Comparison of ENCODE assay signal across 8 cellular contexts in the genomic region with DNA sequence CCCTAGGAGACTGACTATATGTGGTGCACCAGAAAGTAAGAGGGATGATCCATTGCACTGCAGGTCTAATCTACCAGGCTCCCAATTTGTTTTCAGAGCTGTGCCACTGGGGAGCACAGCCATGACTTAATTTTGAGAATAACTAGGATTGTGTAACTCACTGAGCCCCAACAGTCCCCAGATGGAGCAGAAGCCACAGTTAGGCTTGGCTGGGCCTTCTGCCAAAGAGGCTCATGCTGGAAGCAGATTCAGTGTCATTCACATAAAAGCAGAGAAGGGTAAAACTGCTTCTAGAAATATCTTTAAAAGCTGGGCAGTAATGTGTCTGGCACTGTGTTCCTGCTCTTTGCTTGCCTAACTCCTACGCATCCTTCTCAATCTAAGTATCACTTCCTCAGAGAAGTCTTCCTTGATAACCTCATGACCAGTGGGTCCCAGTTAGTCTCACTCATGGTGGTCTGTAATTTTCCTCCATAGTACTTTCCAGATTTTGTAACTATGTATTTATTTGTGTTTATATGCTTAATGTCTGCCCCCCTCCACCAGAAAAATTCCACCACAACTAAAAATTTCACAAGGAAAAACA. TPM values are rescaled to one million over a fixed set of nuclear protein-coding genes. Genes with fewer than 3 reads are reported as not detected.
DNase-seq lines count a peak whose midpoint lies in the region; ATAC-seq, FAIRE-seq and TF ChIP-seq lines count a peak whose summit lies in the region.

No MANE protein-coding gene starts in this region.

- peaks cover 11% of the 10 kb centered on the region for H3K79me2 ChIP-seq in GM12878 (ENCODE audit: control insufficient read depth, insufficient read depth, low read length)

- FAIRE-seq in GM12878 (lab: Jason Lieb, UNC): no peak

- H3K27me3 ChIP-seq in AG04450 (ENCODE audit: control insufficient read depth, insufficient read depth, low read length) (no peaks in the 10 kb centered on the region), GM12878 (replicated peaks in 1 of 2; ENCODE audit: control insufficient read depth in 2 of 2, insufficient read depth in 2 of 2, low read length in 1 of 2) (no peaks in the 10 kb centered on the region), Caco-2 (replicated peaks; ENCODE audit: control insufficient read depth, insufficient read depth, low read length) (no peaks in the 10 kb centered on the region)

- H3K27me3 Mint-ChIP-seq in mesothelial cell of epicardium (ENCODE audit: low read depth) (no peaks in the 10 kb centered on the region), Caco-2 (ENCODE audit: insufficient read depth, unreplicated experiment) (no peaks in the 10 kb centered on the region)

- POLR2A ChIA-PET in AG04450 (lab: Yijun Ruan, JAX): no interaction called here
- POLR2A ChIA-PET in GM12878 (lab: Charles Lee): interaction anchor here (0.8 to 3.6 kb wide), 4 partner anchors 10 to 23 kb away, joined by 4 to 15 read pairs (median 6); no protein-coding TSS in a partner anchor
- POLR2A ChIA-PET in Caco-2 (lab: Charles Lee): no interaction called here

- H3K9me3 ChIP-seq in AG04450 (ENCODE audit: control insufficient read depth, insufficient read depth, low read length) (no peaks in the 10 kb centered on the region), GM12878 (replicated peaks; ENCODE audit: control insufficient read depth, insufficient read depth, low read length) (no peaks in the 10 kb centered on the region), Caco-2 (no peaks in the 10 kb centered on the region)

- TF ChIP-seq RAD21 in GM12878 (IDR thresholded peaks at IDR 0.05; ENCODE audit: insufficient read depth, low read depth, low read length): no peak

- TF ChIP-seq CTCF in AG04450 (IDR thresholded peaks at IDR 0.05; ENCODE audit: low read depth, low read length) (no peak), GM12878 (IDR thresholded peaks at IDR 0.05 in 2 of 3, conservative IDR thresholded peaks at IDR 0.05 in 1 of 3; ENCODE audit: control insufficient read depth in 2 of 3, extremely low read depth in 1 of 3, insufficient read depth in 1 of 3, low read depth in 3 of 3, low read length in 3 of 3) (no peak), mesothelial cell of epicardium (IDR thresholded peaks at IDR 0.05; ENCODE audit: unreplicated experiment) (no peak), Caco-2 (IDR thresholded peaks at IDR 0.05; ENCODE audit: insufficient read depth in 1 of 2, low read depth in 1 of 2, low read length in 1 of 2, severe bottlenecking in 1 of 2, unreplicated experiment in 1 of 2) (no peak)

- RAD21 ChIA-PET in GM12878 (lab: Charles Lee; ENCODE audit: unreplicated experiment): interaction anchor here (1.3 to 1.5 kb wide), 2 partner anchors 23 to 55 kb away, joined by 3 read pairs; no protein-coding TSS in a partner anchor

- no peaks in the 10 kb centered on the region for H4K20me1 ChIP-seq in GM12878 (ENCODE audit: control insufficient read depth, insufficient read depth)

- TF ChIP-seq EP300 in GM12878 (IDR thresholded peaks at IDR 0.05; ENCODE audit: borderline replicate concordance in 1 of 2, control insufficient read depth in 1 of 2, low read depth in 2 of 2, low read length in 2 of 2): no peak

- in situ Hi-C loops in GM12878 (cut with MboI): no loop called here

- no peak overlapping the region for H2AFZ ChIP-seq in GM12878 (ENCODE audit: control insufficient read depth, low read depth, low read length)

- TF ChIP-seq POLR2A in GM12878 (IDR thresholded peaks at IDR 0.05; ENCODE audit: low read depth, low read length): no peak

- DNase-seq in AG04450 (ENCODE audit: low read depth, low spot score) (no peak), HUDEP-2 (lab: John Stamatoyannopoulos, UW; ENCODE audit: unreplicated experiment in 76 of 76) (peak in 46 of 76 experiments; percentile 4 to 55 (median 24)), GM12878 (ENCODE audit: low read depth, low spot score) (no peak), mesothelial cell of epicardium (ENCODE audit: low spot score in 2 of 2, unreplicated experiment in 2 of 2) (no peak), Caco-2 (no peak), NCI-H510A treated with DMSO at 0.1 percent for 48 hours (lab: John Stamatoyannopoulos, UW) (no peak), NCI-H2081 (lab: John Stamatoyannopoulos, UW) (no peak), COR-L47 (lab: John Stamatoyannopoulos, UW) (no peak)

- peaks cover 5% of the 10 kb centered on the region for H3K36me3 Mint-ChIP-seq in mesothelial cell of epicardium
- peaks cover 6% of the 10 kb centered on the region for H3K36me3 Mint-ChIP-seq in Caco-2 (ENCODE audit: insufficient read depth, unreplicated experiment)

- H3K4me1 ChIP-seq in GM12878 (ENCODE audit: control insufficient read depth, insufficient read depth, low read length): peaks cover 27% of the 10 kb centered on the region
- H3K4me1 ChIP-seq in Caco-2: no peaks in the 10 kb centered on the region

- H3K9me3 Mint-ChIP-seq in mesothelial cell of epicardium (no peaks in the 10 kb centered on the region), Caco-2 (ENCODE audit: unreplicated experiment) (no peaks in the 10 kb centered on the region)

- WGBS in GM12878 (ENCODE audit: insufficient coverage, insufficient replicate concordance, low lambda C conversion rate, missing lambda C conversion rate): 33% methylated on average over 1 of the region's 1 CpG

- no peak overlapping the region for H3K4me2 ChIP-seq in GM12878 (ENCODE audit: control insufficient read depth, insufficient read depth)

- SMC1A ChIA-PET in GM12878 (lab: Charles Lee; ENCODE audit: uncharacterized antibody, unreplicated experiment): interaction anchor here (5.5 kb wide), 1 partner anchor 23 kb away, joined by 36 read pairs; no protein-coding TSS in a partner anchor

- no TSS peak for BruUV-seq in GM12878 (replicated peaks; lab: Mats Ljungman, UMichigan)
- no TSS peak for BruUV-seq in Caco-2 (replicated peaks; lab: Mats Ljungman, UMichigan)

- CTCF ChIA-PET in AG04450 (lab: Charles Lee): no interaction called here
- CTCF ChIA-PET in GM12878 (lab: Yijun Ruan, JAX): interaction anchor here (1.0 to 8.1 kb wide), 4 partner anchors 18 to 54 kb away, joined by 3 to 157 read pairs (median 32); no protein-coding TSS in a partner anchor
- CTCF ChIA-PET in Caco-2 (lab: Charles Lee): no interaction called here

- H3K4me1 Mint-ChIP-seq in mesothelial cell of epicardium (peaks cover 14% of the 10 kb centered on the region), Caco-2 (ENCODE audit: low read depth, unreplicated experiment) (no peaks in the 10 kb centered on the region)

- peak; percentile 36; the same call in 2 of the 3 replicates for ATAC-seq in GM12878

- no peak overlapping the region for H3K9ac ChIP-seq in GM12878 (ENCODE audit: control insufficient read depth, insufficient read depth, low read length)

- H3K36me3 ChIP-seq in GM12878 (ENCODE audit: control insufficient read depth in 2 of 2, insufficient read depth in 2 of 2, low read length in 1 of 2) (peaks cover 7 to 19% of the 10 kb centered on the region in 2 experiments; a peak in 3 of 4 replicates), Caco-2 (ENCODE audit: control insufficient read depth, insufficient read depth, low read length) (no peaks in the 10 kb centered on the region)

- H3K4me3 Mint-ChIP-seq in mesothelial cell of epicardium: no peak overlapping the region
- no peak overlapping the region for H3K4me3 Mint-ChIP-seq in Caco-2 (ENCODE audit: unreplicated experiment)

- H3K27ac Mint-ChIP-seq in mesothelial cell of epicardium: peak overlapping the region; percentile 88
- H3K27ac Mint-ChIP-seq in Caco-2 (ENCODE audit: unreplicated experiment): no peak overlapping the region

- H3K27ac ChIP-seq in AG04450 (ENCODE audit: low read depth, low read length) (peak overlapping the region; percentile 57), GM12878 (ENCODE audit: control insufficient read depth, insufficient read depth) (peak overlapping the region; percentile 33; the same call in 1 of the 2 replicates)

- H3K4me3 ChIP-seq in AG04450 (ENCODE audit: low read depth, low read length) (no peak overlapping the region), GM12878 (no peak overlapping the region), Caco-2 (ENCODE audit: low read depth, low read length) (no peak overlapping the region)

- intact Hi-C loops in GM12878 (cut with micrococcal nuclease; ENCODE audit: unreplicated experiment) (no loop called here), Caco-2 (cut with micrococcal nuclease; ENCODE audit: unreplicated experiment) (no loop called here)

RNA-seq across cellular contexts. Expression of gene STK40, which starts 20.3 kb away (rescaled TPM):
- polyA plus RNA-seq in AG04450 (2011; rRNA removed): 26.4 and 30.3 TPM in 2 replicates
- 40.0 and 53.7 TPM in 2 replicates for polyA minus RNA-seq in AG04450 (2011; rRNA and poly(A)+ RNA removed)
- 12.2 and 12.4 TPM in 2 replicates for total RNA-seq in GM12878 (2013; cell fraction: nucleolus; rRNA removed)
- 26.5 and 30.1 TPM in 2 replicates for total RNA-seq in GM12878 (2014; rRNA removed)
- 13.6 and 14.3 TPM in 2 replicates for total RNA-seq in GM12878 (2014; rRNA removed; fragmentation: Illumina TruSeq; extraction: Trizol)
- 51.0 and 57.0 TPM in 2 replicates for total RNA-seq in GM12878 (2021)
- 11.9 TPM for polyA plus RNA-seq in GM12878 (2011; ENCODE audit: low read depth)
- polyA plus RNA-seq in GM12878 (2011; rRNA removed): 17.2 and 29.0 TPM in 2 replicates
- polyA plus RNA-seq in GM12878 (2011; cell fraction: cytosol; rRNA removed): 22.6 and 24.0 TPM in 2 replicates
- 20.1 and 24.6 TPM in 2 replicates for polyA plus RNA-seq in GM12878 (2011; cell fraction: nucleus; rRNA removed)
- 27.7 and 29.5 TPM in 2 replicates for polyA plus RNA-seq in GM12878 (2012)
- polyA plus RNA-seq in GM12878 (2014; fragmentation: Illumina TruSeq; extraction: Trizol): 11.6 and 28.4 TPM in 2 replicates
- 1 to 10 TPM in 1 of 2 experiments, under 1 TPM in 1; 0.27 to 2.1 TPM for polyA plus RNA-seq in GM12878 (2014; fragmentation: Nextera tagmentation; extraction: Ambion mirVana)
- polyA plus RNA-seq in GM12878 (2014; rRNA removed): 37.0 and 40.6 TPM in 2 replicates
- 10 to 100 TPM; 39.8 to 41.7 TPM for polyA plus RNA-seq in GM12878 (2016; fragmentation: Nextera tagmentation; extraction: Ambion mirVana)
- 22.2 and 22.4 TPM in 2 replicates for polyA minus RNA-seq in GM12878 (2011; rRNA and poly(A)+ RNA removed)
- polyA minus RNA-seq in GM12878 (2011; cell fraction: cytosol; rRNA and poly(A)+ RNA removed): 7.1 and 7.5 TPM in 2 replicates
- polyA minus RNA-seq in GM12878 (2011; cell fraction: nucleus; rRNA and poly(A)+ RNA removed): 3.3 and 5.7 TPM in 2 replicates
- total RNA-seq in mesothelial cell of epicardium: 40.1 to 43.6 TPM (median 42.7 TPM) in 3 replicates
- total RNA-seq in Caco-2 (2022): 26.7 and 29.7 TPM in 2 replicates

RNA-seq across cellular contexts. Expression of gene LSM10, which starts 32.3 kb away (rescaled TPM):
- polyA plus RNA-seq in AG04450 (2011; rRNA removed) (50.8 and 63.6 TPM in 2 replicates), GM12878 (2011; rRNA removed) (35.3 and 58.4 TPM in 2 replicates), GM12878 (2014; fragmentation: Illumina TruSeq; extraction: Trizol) (34.1 and 68.0 TPM in 2 replicates), GM12878 (2014; fragmentation: Nextera tagmentation; extraction: Ambion mirVana) (10 to 100 TPM; 26.6 to 36.0 TPM), GM12878 (2014; rRNA removed) (99.8 and 103 TPM in 2 replicates), GM12878 (2016; fragmentation: Nextera tagmentation; extraction: Ambion mirVana) (10 to 100 TPM; 85.9 to 97.3 TPM)
- polyA minus RNA-seq in AG04450 (2011; rRNA and poly(A)+ RNA removed): 17.9 and 35.4 TPM in 2 replicates
- total RNA-seq in GM12878 (2013; cell fraction: nucleolus; rRNA removed): 4.2 and 6.5 TPM in 2 replicates
- total RNA-seq in GM12878 (2014; rRNA removed) (43.3 and 48.3 TPM in 2 replicates), GM12878 (2014; rRNA removed; fragmentation: Illumina TruSeq; extraction: Trizol) (11.9 and 13.1 TPM in 2 replicates), GM12878 (2021) (53.6 and 56.6 TPM in 2 replicates), mesothelial cell of epicardium (24.7 to 26.1 TPM (median 26.0 TPM) in 3 replicates), Caco-2 (2022) (19.6 and 20.7 TPM in 2 replicates)
- polyA plus RNA-seq in GM12878 (2011; ENCODE audit: low read depth): 39.7 TPM
- 70.9 and 107 TPM in 2 replicates for polyA plus RNA-seq in GM12878 (2011; cell fraction: cytosol; rRNA removed)
- 31.8 and 32.9 TPM in 2 replicates for polyA plus RNA-seq in GM12878 (2011; cell fraction: nucleus; rRNA removed)
- polyA plus RNA-seq in GM12878 (2012): 42.3 and 45.0 TPM in 2 replicates
- 38.8 and 41.3 TPM in 2 replicates for polyA minus RNA-seq in GM12878 (2011; rRNA and poly(A)+ RNA removed)
- polyA minus RNA-seq in GM12878 (2011; cell fraction: cytosol; rRNA and poly(A)+ RNA removed): 10.7 and 23.7 TPM in 2 replicates
- 11.6 and 17.0 TPM in 2 replicates for polyA minus RNA-seq in GM12878 (2011; cell fraction: nucleus; rRNA and poly(A)+ RNA removed)

RNA-seq across cellular contexts. Expression of gene EVA1B, which starts 42.0 kb away (rescaled TPM):
- polyA plus RNA-seq in AG04450 (2011; rRNA removed) (27.2 and 42.6 TPM in 2 replicates), GM12878 (2011; rRNA removed) (0.58 TPM in 1 of 2 replicates, not detected in the other), GM12878 (2014; fragmentation: Illumina TruSeq; extraction: Trizol) (not detected in 2 replicates), GM12878 (2014; fragmentation: Nextera tagmentation; extraction: Ambion mirVana) (under 1 TPM in 1 of 2 experiments, not detected in 1; 0.15 TPM), GM12878 (2014; rRNA removed) (3.4 and 6.7 TPM in 2 replicates), GM12878 (2016; fragmentation: Nextera tagmentation; extraction: Ambion mirVana) (1 to 10 TPM; 2.7 to 3.2 TPM)
- 7.7 and 8.1 TPM in 2 replicates for polyA minus RNA-seq in AG04450 (2011; rRNA and poly(A)+ RNA removed)
- total RNA-seq in GM12878 (2013; cell fraction: nucleolus; rRNA removed): 1.2 TPM in 1 of 2 replicates, not detected in the other
- total RNA-seq in GM12878 (2014; rRNA removed) (6.4 and 6.9 TPM in 2 replicates), GM12878 (2014; rRNA removed; fragmentation: Illumina TruSeq; extraction: Trizol) (0.32 and 0.45 TPM in 2 replicates), GM12878 (2021) (5.3 and 6.1 TPM in 2 replicates), mesothelial cell of epicardium (78.1 to 80.4 TPM (median 80.4 TPM) in 3 replicates), Caco-2 (2022) (4.1 and 5.5 TPM in 2 replicates)
- polyA plus RNA-seq in GM12878 (2011; ENCODE audit: low read depth): 2.1 TPM
- polyA plus RNA-seq in GM12878 (2011; cell fraction: cytosol; rRNA removed): 1.5 and 2.1 TPM in 2 replicates
- polyA plus RNA-seq in GM12878 (2011; cell fraction: nucleus; rRNA removed): 1.0 TPM in 2 replicates
- 9.5 and 12.8 TPM in 2 replicates for polyA plus RNA-seq in GM12878 (2012)
- 0.21 TPM in 1 of 2 replicates, not detected in the other for polyA minus RNA-seq in GM12878 (2011; rRNA and poly(A)+ RNA removed)
- polyA minus RNA-seq in GM12878 (2011; cell fraction: cytosol; rRNA and poly(A)+ RNA removed): not detected in 2 replicates
- polyA minus RNA-seq in GM12878 (2011; cell fraction: nucleus; rRNA and poly(A)+ RNA removed): not detected in 2 replicates

RNA-seq across cellular contexts. Expression of gene SH3D21, which starts 59.2 kb away (rescaled TPM):
- polyA plus RNA-seq in AG04450 (2011; rRNA removed) (1.3 and 1.7 TPM in 2 replicates), GM12878 (2011; rRNA removed) (2.1 and 2.5 TPM in 2 replicates), GM12878 (2014; fragmentation: Illumina TruSeq; extraction: Trizol) (2.3 and 5.1 TPM in 2 replicates), GM12878 (2014; fragmentation: Nextera tagmentation; extraction: Ambion mirVana) (under 1 TPM; 0.06 to 0.11 TPM), GM12878 (2014; rRNA removed) (5.7 and 5.9 TPM in 2 replicates), GM12878 (2016; fragmentation: Nextera tagmentation; extraction: Ambion mirVana) (1 to 10 TPM in 1 of 2 experiments, under 1 TPM in 1; 0.19 to 2.1 TPM)
- 1.6 and 2.2 TPM in 2 replicates for polyA minus RNA-seq in AG04450 (2011; rRNA and poly(A)+ RNA removed)
- 31.8 and 32.6 TPM in 2 replicates for total RNA-seq in GM12878 (2013; cell fraction: nucleolus; rRNA removed)
- total RNA-seq in GM12878 (2014; rRNA removed) (1.9 and 3.2 TPM in 2 replicates), GM12878 (2014; rRNA removed; fragmentation: Illumina TruSeq; extraction: Trizol) (2.1 and 2.4 TPM in 2 replicates), GM12878 (2021) (4.9 and 5.5 TPM in 2 replicates), mesothelial cell of epicardium (44.3 to 47.1 TPM (median 47.0 TPM) in 3 replicates), Caco-2 (2022) (12.1 and 12.4 TPM in 2 replicates)
- 17.9 TPM for polyA plus RNA-seq in GM12878 (2011; ENCODE audit: low read depth)
- 1.9 and 2.3 TPM in 2 replicates for polyA plus RNA-seq in GM12878 (2011; cell fraction: cytosol; rRNA removed)
- polyA plus RNA-seq in GM12878 (2011; cell fraction: nucleus; rRNA removed): 24.3 and 33.9 TPM in 2 replicates
- polyA plus RNA-seq in GM12878 (2012): 17.2 and 21.1 TPM in 2 replicates
- polyA minus RNA-seq in GM12878 (2011; rRNA and poly(A)+ RNA removed): 0.88 and 4.3 TPM in 2 replicates
- 0.62 and 1.7 TPM in 2 replicates for polyA minus RNA-seq in GM12878 (2011; cell fraction: cytosol; rRNA and poly(A)+ RNA removed)
- polyA minus RNA-seq in GM12878 (2011; cell fraction: nucleus; rRNA and poly(A)+ RNA removed): 4.8 and 7.2 TPM in 2 replicates

Comparison
In these comparisons a context has a peak if more than half of its experiments do, and no peak if none do; other contexts are left out.
1. DNase-seq: peak in HUDEP-2 (46 of 76); none in AG04450 (single experiment), GM12878 (single experiment), mesothelial cell of epicardium (0 of 2), Caco-2 (0 of 2), NCI-H510A treated with DMSO at 0.1 percent for 48 hours (single experiment), NCI-H2081 (0 of 2) and COR-L47 (single experiment).